In genomic region chr12:1661553-1662335, GRCh38 we compare ENCODE assay signal across 8 cellular contexts. TPM values are rescaled to one million over a fixed set of nuclear protein-coding genes. Genes with fewer than 3 reads are reported as not detected.
DNase-seq lines count a peak whose midpoint lies in the region; ATAC-seq and TF ChIP-seq lines count a peak whose summit lies in the region.

No MANE protein-coding gene starts in this region.

- 1 to 2% methylated on average over 33 to 67 of the region's 69 CpGs for WGBS in testis, 2 donors

- H3K4me1 ChIP-seq in testis: peaks cover 32% of the 10 kb centered on the region

- intact Hi-C loops in head of caudate nucleus (cut with DNase I) (no loop called here), testis (cut with DNase I; ENCODE audit: low total_unique reads) (no loop called here)

- TF ChIP-seq CTCF in osteocyte (IDR thresholded peaks at IDR 0.05) (no peak), testis (IDR thresholded peaks at IDR 0.05) (no peak)

- no peaks in the 10 kb centered on the region for H3K27me3 Mint-ChIP-seq in osteocyte (ENCODE audit: unreplicated experiment)

- TF ChIP-seq POLR2A in testis (IDR thresholded peaks at IDR 0.05): peak; percentile 28

- H3K27ac ChIP-seq in testis: peak overlapping the region; percentile 96 to 97

- H3K27ac Mint-ChIP-seq in activated naive CD4-positive, alpha-beta T cell treated with anti-CD3 and anti-CD28 coated beads, Interleukin-2, amount 50 U/mL, for 72 hours: peak overlapping the region in 1 of 2 donors; percentile 72
- peak overlapping the region; percentile 70 for H3K27ac Mint-ChIP-seq in osteocyte (ENCODE audit: unreplicated experiment)

- peak overlapping the region; percentile 53 to 61 for H3K4me3 ChIP-seq in testis

- H3K4me1 Mint-ChIP-seq in osteocyte (ENCODE audit: unreplicated experiment): peaks cover 59% of the 10 kb centered on the region

- DNase-seq in DMS114 treated with DMSO at 0.1 percent for 48 hours (lab: John Stamatoyannopoulos, UW; ENCODE audit: unreplicated experiment) (peak; percentile 72), MV-4-11 (lab: John Stamatoyannopoulos, UW) (peak; percentile 91), head of caudate nucleus (peak; percentile 82 to 98 (median 94)), osteocyte (ENCODE audit: extremely low spot score, unreplicated experiment) (peak; percentile 94), testis (peak; percentile 92)
- DNase-seq in activated naive CD4-positive, alpha-beta T cell treated with anti-CD3 and anti-CD28 coated beads, Interleukin-2, amount 50 U/mL, for 72 hours (ENCODE audit: low spot score in 2 of 2): peak; percentile 85

- ATAC-seq in GM21825 (IDR thresholded peaks at IDR 0.05; ENCODE audit: unreplicated experiment) (peak; percentile 79), SK-N-SH treated with all-trans-retinoic acid at 6 μM for 48 hours (peak; percentile 99)
- ATAC-seq in activated naive CD4-positive, alpha-beta T cell treated with anti-CD3 and anti-CD28 coated beads, Interleukin-2, amount 50 U/mL, for 72 hours: peak; percentile 97 to 98

- peak overlapping the region; percentile 71 for H3K4me3 Mint-ChIP-seq in osteocyte (ENCODE audit: unreplicated experiment)

- H3K9me3 Mint-ChIP-seq in activated naive CD4-positive, alpha-beta T cell treated with anti-CD3 and anti-CD28 coated beads, Interleukin-2, amount 50 U/mL, for 72 hours: peaks cover 0 to 5% of the 10 kb centered on the region in 2 donors
- H3K9me3 Mint-ChIP-seq in osteocyte (ENCODE audit: unreplicated experiment): no peaks in the 10 kb centered on the region

- no peaks in the 10 kb centered on the region for H3K36me3 Mint-ChIP-seq in activated naive CD4-positive, alpha-beta T cell treated with anti-CD3 and anti-CD28 coated beads, Interleukin-2, amount 50 U/mL, for 72 hours
- H3K36me3 Mint-ChIP-seq in osteocyte (ENCODE audit: unreplicated experiment): no peaks in the 10 kb centered on the region

- H3K36me3 ChIP-seq in testis (ENCODE audit: low read depth, missing control alignments): no peaks in the 10 kb centered on the region

- no peaks in the 10 kb centered on the region for H3K27me3 ChIP-seq in testis

- no peaks in the 10 kb centered on the region for H3K9me3 ChIP-seq in testis

TF ChIP-seq in SK-N-SH treated with all-trans-retinoic acid at 6 μM for 48 hours, 23 proteins besides CTCF, POLR2A, EP300 and RAD21:
- TF ChIP-seq TSHZ2 (CRISPR knock-in tag; IDR thresholded peaks at IDR 0.05): 0 out of 2 replicates have a peak, but pooled peaks have one; percentile 18
- no peak for TF ChIP-seq OSR1 (CRISPR knock-in tag; IDR thresholded peaks at IDR 0.05)
- TF ChIP-seq TOX (CRISPR knock-in tag; IDR thresholded peaks at IDR 0.05; ENCODE audit: borderline replicate concordance): no peak

RNA-seq across cellular contexts. Expression of gene ADIPOR2, which starts 29.1 kb away (rescaled TPM):
- total RNA-seq in activated naive CD4-positive, alpha-beta T cell treated with anti-CD3 and anti-CD28 coated beads, Interleukin-2, amount 50 U/mL, for 72 hours: 10 to 100 TPM; 35.3 to 45.5 TPM
- total RNA-seq in osteocyte (40.2 and 43.5 TPM in 2 replicates), testis (10 to 100 TPM; 70.6 to 78.3 TPM)
- 75.1 TPM for polyA plus RNA-seq in testis (ENCODE audit: insufficient read depth, low read depth, low replicate concordance)

RNA-seq across cellular contexts. Expression of gene WNT5B, which starts 32.7 kb away (rescaled TPM):
- total RNA-seq in activated naive CD4-positive, alpha-beta T cell treated with anti-CD3 and anti-CD28 coated beads, Interleukin-2, amount 50 U/mL, for 72 hours: under 1 TPM in 1 of 2 donors, not detected in 1; 0.18 TPM
- total RNA-seq in osteocyte: 88.7 and 99.5 TPM in 2 replicates
- 1 to 10 TPM; 4.6 to 5.8 TPM for total RNA-seq in testis
- 4.9 TPM for polyA plus RNA-seq in testis (ENCODE audit: insufficient read depth, low read depth, low replicate concordance)

Comparison
In these comparisons a context has a peak if more than half of its experiments do, and no peak if none do; other contexts are left out.
1. Peak in every context shown above with its lines: DNase-seq, ATAC-seq, H3K4me3 ChIP-seq and H3K27ac ChIP-seq.
2. RNA of gene WNT5B, which starts 32.7 kb away (total RNA-seq): 88.7 to 99.5 TPM in osteocyte; 4.6 to 5.8 TPM in testis and 0.18 TPM in activated naive CD4-positive, alpha-beta T cell treated with anti-CD3 and anti-CD28 coated beads, Interleukin-2, amount 50 U/mL, for 72 hours; every median in the first group is over 10 times any median in the second.